ENCODE assay signal across 14 cellular contexts in genomic region chr3:22952860-22953259, GRCh38.
DNase-seq lines count a peak whose midpoint lies in the region; ATAC-seq and TF ChIP-seq lines count a peak whose summit lies in the region.
"Had no signal": no experiment of that assay in that cellular context is flagged by ENCODE, and none has a peak within 500 bp of the region (broad histone marks: within the 10 kb centered on the region; RNA-seq: fewer than 3 reads in every experiment).

No MANE protein-coding gene starts in this region.

- H3K4me3 ChIP-seq in heart right ventricle (no peak overlapping the region), GM23248 (no peak overlapping the region)

- no peak overlapping the region for H3K4me2 ChIP-seq in GM23248 (ENCODE audit: unreplicated experiment)

- H3K9me3 ChIP-seq in heart right ventricle, result peaks cover 0 to 6% (median 0%) of the 10 kb centered on the region in 11 donors
- H3K9me3 ChIP-seq in GM23248 (ENCODE audit: low read depth), result no peaks in the 10 kb centered on the region

- H3K36me3 ChIP-seq in heart right ventricle (no peaks in the 10 kb centered on the region), GM23248 (ENCODE audit: low read depth) (no peaks in the 10 kb centered on the region)

- H3K27me3 ChIP-seq in heart right ventricle, result no peaks in the 10 kb centered on the region
- H3K27me3 ChIP-seq in GM23248 (replicated peaks; ENCODE audit: insufficient read depth), result no peaks in the 10 kb centered on the region

- no peak overlapping the region for H3K27ac ChIP-seq in heart right ventricle
- H3K27ac ChIP-seq in GM23248, result no peak overlapping the region

- WGBS in heart right ventricle, 2 donors, result 52% methylated on average over 3 of the region's 3 CpGs
- 39 to 41% methylated on average over 3 of the region's 3 CpGs for WGBS in GM23248 (ENCODE audit: low coverage in 1 of 2, low lambda C conversion rate in 2 of 2, missing lambda C conversion rate in 2 of 2), 2 experiments

- DNase-seq in heart right ventricle, result no peak
- no peak for DNase-seq in cardiac septum (ENCODE audit: low spot score)
- no peak for DNase-seq in left ventricle myocardium superior
- no peak for DNase-seq in sciatic nerve (ENCODE audit: low spot score)
- DNase-seq in GM23248, result no peak
- no peak for DNase-seq in OCI-M2 (lab: John Stamatoyannopoulos, UW; ENCODE audit: unreplicated experiment)
- DNase-seq: C1 segment of cervical spinal cord; Calu3; CD4-positive, alpha-beta memory T cell; DMS53; DMS79 treated with DMSO at 0.1 percent for 48 hours; GF-D8; H9 had no signal

- TF ChIP-seq CTCF in heart right ventricle (IDR thresholded peaks at IDR 0.05), result no peak

- intact Hi-C loops in heart right ventricle (cut with DNase I), result loop anchor here in 2 of 10 donors (10.0 kb wide), 2 partner anchors 388 to 778 kb away; no protein-coding TSS in a partner anchor
- intact Hi-C loops in cardiac septum (cut with DNase I), result no loop called here
- intact Hi-C loops in left ventricle myocardium superior (cut with micrococcal nuclease), result loop anchor here (10.0 kb wide), 2 partner anchors 378 to 778 kb away; no protein-coding TSS in a partner anchor
- intact Hi-C loops in sciatic nerve (cut with DNase I), result no loop called here

- H3F3A ChIP-seq in GM23248 (ENCODE audit: insufficient read depth), result no peaks in the 10 kb centered on the region

- H3K4me1 ChIP-seq in heart right ventricle (peaks cover 0 to 8% (median 0%) of the 10 kb centered on the region in 9 donors), GM23248 (ENCODE audit: insufficient read depth) (no peaks in the 10 kb centered on the region)

- no peaks in the 10 kb centered on the region for H3K79me2 ChIP-seq in GM23248 (ENCODE audit: insufficient read depth)

- no peak overlapping the region for H3K9ac ChIP-seq in GM23248

- H4K20me1 ChIP-seq in GM23248 (ENCODE audit: insufficient read depth), result no peaks in the 10 kb centered on the region

- no peaks in the 10 kb centered on the region for H3K9me2 ChIP-seq in GM23248 (ENCODE audit: insufficient read depth)

- peak in 5 of 8 donors; percentile 37 to 70 (median 42) for ATAC-seq in heart right ventricle
- peak; percentile 57 for ATAC-seq in left ventricle myocardium superior
- peak; percentile 17 for ATAC-seq in sciatic nerve
- ATAC-seq: HCT116 had no signal

- no peak overlapping the region for H2AFZ ChIP-seq in GM23248

- in situ Hi-C loops in GM23248 (cut with MboI), result no loop called here
